In genomic region chr3:88032245-88032644, GRCh38 we compare ENCODE assay signal across 8 cellular contexts. TPM values are rescaled to one million over a fixed set of nuclear protein-coding genes. Genes with fewer than 3 reads are reported as not detected.
DNase-seq lines count a peak whose midpoint lies in the region; ATAC-seq and TF ChIP-seq lines count a peak whose summit lies in the region.

No MANE protein-coding gene starts in this region.

- H3K27me3 ChIP-seq in layer of hippocampus (ENCODE audit: control insufficient read depth, insufficient read depth, low read length) (no peaks in the 10 kb centered on the region), neural progenitor cell (no peaks in the 10 kb centered on the region)

- H3K4me1 Mint-ChIP-seq in activated CD4-positive, alpha-beta memory T cell treated with anti-CD3 and anti-CD28 coated beads for 36 hours (ENCODE audit: low read depth): peaks cover 23% of the 10 kb centered on the region
- no peaks in the 10 kb centered on the region for H3K4me1 Mint-ChIP-seq in neural progenitor cell
- H3K4me1 Mint-ChIP-seq in type B pancreatic cell (ENCODE audit: unreplicated experiment): no peaks in the 10 kb centered on the region

- TF ChIP-seq CTCF in AG04449 (IDR thresholded peaks at IDR 0.05; ENCODE audit: insufficient read depth, low read length, missing control alignments) (no peak), neural progenitor cell (IDR thresholded peaks at IDR 0.05) (no peak), type B pancreatic cell (conservative IDR thresholded peaks at IDR 0.05) (no peak)

- POLR2A ChIA-PET in AG04449 (lab: Yijun Ruan, JAX) (no interaction called here), HEK293T (lab: Yijun Ruan, JAX) (interaction anchor here (1.0 to 2.3 kb wide), 2 partner anchors 26 to 117 kb away, joined by 3 to 9 read pairs; partner anchors contain the start of genes C3orf38, CGGBP1 and ZNF654)
- POLR2A ChIA-PET in activated CD4-positive, alpha-beta memory T cell treated with anti-CD3 and anti-CD28 coated beads for 36 hours (lab: Charles Lee): interaction anchor here (0.7 to 0.9 kb wide), 2 partner anchors 27 to 117 kb away, joined by 3 read pairs; partner anchors contain the start of genes C3orf38, CGGBP1 and ZNF654

- no peaks in the 10 kb centered on the region for H4K20me1 ChIP-seq in neural progenitor cell (ENCODE audit: low read depth)

- H3K27ac ChIP-seq in layer of hippocampus (ENCODE audit: low read depth, low read length) (peak overlapping the region; percentile 43), neural progenitor cell (no peak overlapping the region)

- no peaks in the 10 kb centered on the region for H3K36me3 ChIP-seq in neural progenitor cell

- H3K27me3 Mint-ChIP-seq in activated CD4-positive, alpha-beta memory T cell treated with anti-CD3 and anti-CD28 coated beads for 36 hours: no peaks in the 10 kb centered on the region
- H3K27me3 Mint-ChIP-seq in neural progenitor cell (ENCODE audit: insufficient read depth, low read depth) (no peaks in the 10 kb centered on the region), type B pancreatic cell (no peaks in the 10 kb centered on the region)

- ATAC-seq in GM21526 (IDR thresholded peaks at IDR 0.05; ENCODE audit: low FRiP score, unreplicated experiment): peak; percentile 26

- no peak overlapping the region for H3K9ac ChIP-seq in neural progenitor cell

- H3K4me3 ChIP-seq in AG04449 (ENCODE audit: low read depth, low read length) (no peak overlapping the region; the same call in 1 of the 2 replicates), neural progenitor cell (no peak overlapping the region)

- no peak overlapping the region for H3K4me2 ChIP-seq in neural progenitor cell

- H3K4me1 ChIP-seq in neural progenitor cell: no peaks in the 10 kb centered on the region

- peak overlapping the region; percentile 76 for H3K4me3 Mint-ChIP-seq in activated CD4-positive, alpha-beta memory T cell treated with anti-CD3 and anti-CD28 coated beads for 36 hours
- H3K4me3 Mint-ChIP-seq in neural progenitor cell (no peak overlapping the region), type B pancreatic cell (no peak overlapping the region)

- intact Hi-C loops in activated CD4-positive, alpha-beta memory T cell treated with anti-CD3 and anti-CD28 coated beads for 36 hours (cut with micrococcal nuclease): no loop called here

- H3K36me3 Mint-ChIP-seq in activated CD4-positive, alpha-beta memory T cell treated with anti-CD3 and anti-CD28 coated beads for 36 hours: no peaks in the 10 kb centered on the region
- H3K36me3 Mint-ChIP-seq in neural progenitor cell (no peaks in the 10 kb centered on the region), type B pancreatic cell (no peaks in the 10 kb centered on the region)

- H3K79me2 ChIP-seq in neural progenitor cell (ENCODE audit: low read depth): no peaks in the 10 kb centered on the region

- peak overlapping the region; percentile 84 for H3K27ac Mint-ChIP-seq in activated CD4-positive, alpha-beta memory T cell treated with anti-CD3 and anti-CD28 coated beads for 36 hours
- H3K27ac Mint-ChIP-seq in neural progenitor cell: no peak overlapping the region
- H3K27ac Mint-ChIP-seq in type B pancreatic cell: no peak overlapping the region

- no peaks in the 10 kb centered on the region for H3F3A ChIP-seq in neural progenitor cell (ENCODE audit: low read depth)

- CTCF ChIA-PET in AG04449 (lab: Yijun Ruan, JAX) (no interaction called here), HEK293T (lab: Yijun Ruan, JAX) (no interaction called here)
- CTCF ChIA-PET in activated CD4-positive, alpha-beta memory T cell treated with anti-CD3 and anti-CD28 coated beads for 36 hours (lab: Charles Lee): interaction anchor here (0.7 to 2.2 kb wide), 4 partner anchors 20 to 82 kb away, joined by 4 to 13 read pairs (median 4); no protein-coding TSS in a partner anchor

- no peaks in the 10 kb centered on the region for H3K9me3 Mint-ChIP-seq in activated CD4-positive, alpha-beta memory T cell treated with anti-CD3 and anti-CD28 coated beads for 36 hours
- H3K9me3 Mint-ChIP-seq in neural progenitor cell (peaks cover 2% of the 10 kb centered on the region), type B pancreatic cell (no peaks in the 10 kb centered on the region)

- H2AFZ ChIP-seq in neural progenitor cell (replicated peaks): no peak overlapping the region

- peak; percentile 0 for DNase-seq in AG04449 (ENCODE audit: low read depth, low spot score)
- no peak for DNase-seq in activated CD4-positive, alpha-beta memory T cell treated with anti-CD3 and anti-CD28 coated beads for 36 hours
- DNase-seq in neural progenitor cell (ENCODE audit: low spot score): no peak
- DNase-seq in type B pancreatic cell (ENCODE audit: extremely low spot score, unreplicated experiment): no peak
- no peak for DNase-seq in HEK293T (ENCODE audit: extremely low spot score)
- DNase-seq in GM19238 (ENCODE audit: insufficient read length, low spot score): no peak

- no peaks in the 10 kb centered on the region for H3K9me3 ChIP-seq in neural progenitor cell (ENCODE audit: low read depth)

TF ChIP-seq in HEK293T, 16 proteins besides CTCF, POLR2A, EP300 and RAD21:
- no peak for TF ChIP-seq LEF1 (IDR thresholded peaks at IDR 0.05; ENCODE audit: borderline replicate concordance)

RNA-seq across cellular contexts. Expression of gene CGGBP1, which starts 26.6 kb away (rescaled TPM):
- 10 to 100 TPM; 87.7 to 88.9 TPM for total RNA-seq in activated CD4-positive, alpha-beta memory T cell treated with anti-CD3 and anti-CD28 coated beads for 36 hours
- 102 and 180 TPM in 2 replicates for total RNA-seq in neural progenitor cell (ENCODE audit: low replicate concordance)
- 53.4 and 88.9 TPM in 2 replicates for total RNA-seq in type B pancreatic cell (ENCODE audit: low replicate concordance)

RNA-seq across cellular contexts. Expression of gene ZNF654, which starts 26.8 kb away (rescaled TPM):
- 10 to 100 TPM; 15.6 to 16.7 TPM for total RNA-seq in activated CD4-positive, alpha-beta memory T cell treated with anti-CD3 and anti-CD28 coated beads for 36 hours
- 9.8 and 18.9 TPM in 2 replicates for total RNA-seq in neural progenitor cell (ENCODE audit: low replicate concordance)
- 14.4 and 15.3 TPM in 2 replicates for total RNA-seq in type B pancreatic cell (ENCODE audit: low replicate concordance)
